8 cellular contexts compared by ENCODE assay signal in genomic region chr12:25249951-25250738, GRCh38. TPM values are rescaled to one million over a fixed set of nuclear protein-coding genes. Genes with fewer than 3 reads are reported as not detected.
DNase-seq lines count a peak whose midpoint lies in the region; ATAC-seq, FAIRE-seq and TF ChIP-seq lines count a peak whose summit lies in the region.

No MANE protein-coding gene starts in this region.

- peak overlapping the region; percentile 95 to 96 for H3K27ac Mint-ChIP-seq in effector memory CD8-positive, alpha-beta T cell

- H3K27me3 Mint-ChIP-seq in effector memory CD8-positive, alpha-beta T cell: no peaks in the 10 kb centered on the region

- no peaks in the 10 kb centered on the region for H3K9me3 Mint-ChIP-seq in effector memory CD8-positive, alpha-beta T cell

- DNase-seq in NCI-H2196 treated with DMSO at 0.1 percent for 48 hours (lab: John Stamatoyannopoulos, UW; ENCODE audit: unreplicated experiment) (peak; percentile 68), mesenteric fat pad (ENCODE audit: low spot score) (peak; percentile 92), RCC 7860 (ENCODE audit: low spot score) (no peak)
- peak; percentile 5 to 31 for DNase-seq in activated CD8-positive, alpha-beta memory T cell treated with anti-CD3 and anti-CD28 coated beads for 1 hour (ENCODE audit: extremely low read depth in 1 of 2, low read depth in 1 of 2)
- DNase-seq in effector memory CD8-positive, alpha-beta T cell: peak; percentile 31 to 39 (median 34)
- peak; percentile 10 to 27 for DNase-seq in stimulated activated CD8-positive, alpha-beta memory T cell treated with anti-CD3 and anti-CD28 coated beads, Interleukin-15, amount 100 ng/mL, for 48 hours (ENCODE audit: low read depth in 2 of 2)

- no peak for FAIRE-seq in RCC 7860 (lab: Jason Lieb, UNC)

- H3K4me3 Mint-ChIP-seq in effector memory CD8-positive, alpha-beta T cell: peak overlapping the region; percentile 88 to 91

- ATAC-seq in HG02642 (IDR thresholded peaks at IDR 0.05; ENCODE audit: poor library complexity, unreplicated experiment): peak; percentile 38
- peak; percentile 50 for ATAC-seq in effector memory CD8-positive, alpha-beta T cell (replicated peaks)

- H3K36me3 Mint-ChIP-seq in effector memory CD8-positive, alpha-beta T cell (ENCODE audit: insufficient read depth): peaks cover 26% of the 10 kb centered on the region

- no peak for TF ChIP-seq CTCF in GM12875 (IDR thresholded peaks at IDR 0.05; ENCODE audit: borderline replicate concordance, insufficient read depth, low read depth, low read length)

- H3K4me3 ChIP-seq in GM12875 (ENCODE audit: low read depth, low read length): peak overlapping the region; percentile 80

- H3K4me1 Mint-ChIP-seq in effector memory CD8-positive, alpha-beta T cell (ENCODE audit: low read depth in 2 of 2): peaks cover 25 to 30% of the 10 kb centered on the region in 2 donors

RNA-seq across cellular contexts. Expression of gene KRAS, which starts 0.6 kb away (rescaled TPM):
- total RNA-seq in mesenteric fat pad: 18.7 TPM

RNA-seq across cellular contexts. Expression of gene ETFRF1, which starts 55.1 kb away (rescaled TPM):
- total RNA-seq in mesenteric fat pad: 20.4 TPM

RNA-seq across cellular contexts. Expression of gene DNAI7, which starts 55.2 kb away (rescaled TPM):
- not detected for total RNA-seq in mesenteric fat pad
